Comparison of ENCODE assay signal across 8 cellular contexts in the genomic region with DNA sequence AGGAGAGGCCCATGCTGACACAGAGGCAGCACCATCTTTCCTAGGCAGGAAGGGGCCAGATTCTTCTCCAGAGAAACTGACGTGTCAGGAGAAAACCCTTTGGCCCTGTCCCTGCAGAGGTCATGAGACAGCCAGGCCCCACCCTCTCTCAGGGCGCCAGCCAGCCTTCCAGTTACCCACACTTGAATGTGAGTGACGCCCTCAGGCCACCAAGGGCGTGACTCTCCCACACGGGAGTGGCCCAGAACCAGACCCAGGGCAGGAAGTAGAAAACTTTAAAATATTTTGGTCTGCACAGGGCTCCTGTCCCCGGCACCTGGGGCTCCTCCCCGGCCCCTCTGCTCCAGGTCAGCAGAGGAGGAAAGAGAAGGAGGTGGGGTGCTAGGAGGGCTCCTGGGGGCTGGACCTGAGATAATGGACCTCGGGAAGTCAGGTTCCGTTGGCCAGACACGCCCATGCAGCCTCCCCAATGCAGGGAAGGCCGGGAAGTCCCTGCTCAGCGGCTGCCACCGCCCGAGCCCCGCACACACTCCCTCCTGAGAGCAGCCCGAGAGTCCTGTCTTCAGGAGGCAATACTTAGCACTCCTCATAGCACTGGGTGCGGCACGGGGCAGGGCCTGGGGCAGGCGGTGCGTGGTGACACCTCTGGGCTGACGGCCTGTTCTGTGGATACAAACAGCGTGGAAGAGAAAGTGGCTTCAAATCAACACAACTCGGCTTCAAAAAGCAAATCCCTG.
DNase-seq lines count a peak whose midpoint lies in the region; ATAC-seq, FAIRE-seq and TF ChIP-seq lines count a peak whose summit lies in the region.

No MANE protein-coding gene starts in this region.

- BruUV-seq in HepG2 (replicated peaks; lab: Mats Ljungman, UMichigan): no TSS peak

- no peak overlapping the region for H3K4me2 ChIP-seq in HepG2 (ENCODE audit: low read depth, low read length)

- H4K20me1 ChIP-seq in HepG2 (ENCODE audit: insufficient read depth, low read length): no peaks in the 10 kb centered on the region

- TF ChIP-seq CTCF in HEK293 (tag by site-specific recombination; IDR thresholded peaks at IDR 0.05) (no peak), HepG2 (CRISPR knock-in tag; IDR thresholded peaks at IDR 0.05) (no peak), testis (IDR thresholded peaks at IDR 0.05) (no peak)

- TF ChIP-seq RAD21 in HepG2 (CRISPR knock-in tag; IDR thresholded peaks at IDR 0.05): no peak

- CTCF ChIA-PET in HEK293 (lab: Yijun Ruan, JAX) (no interaction called here), HepG2 (lab: Yijun Ruan, JAX; ENCODE audit: low intra/inter-chr PET ratio, low total read pairs) (no interaction called here)

- no peak overlapping the region for H3K27ac ChIP-seq in HEK293 (ENCODE audit: extremely low read depth, low read depth, low read length)
- H3K27ac ChIP-seq in HepG2 (ENCODE audit: extremely low read length, insufficient read depth, low read length): no peak overlapping the region
- H3K27ac ChIP-seq in testis: peak overlapping the region in 1 of 2 donors; percentile 39

- peak; percentile 43 for ATAC-seq in HepG2
- ATAC-seq in HG02571 (IDR thresholded peaks at IDR 0.05; ENCODE audit: unreplicated experiment): no peak

- H3K9me3 ChIP-seq in HEK293 (ENCODE audit: control insufficient read depth, insufficient read depth, low read depth, low read length) (no peaks in the 10 kb centered on the region), HepG2 (ENCODE audit: low read length) (no peaks in the 10 kb centered on the region), testis (no peaks in the 10 kb centered on the region)

- H3K36me3 ChIP-seq in HEK293 (ENCODE audit: control insufficient read depth in 2 of 2, insufficient read depth in 1 of 2, low read length in 2 of 2): no peaks in the 10 kb centered on the region
- no peaks in the 10 kb centered on the region for H3K36me3 ChIP-seq in HepG2 (replicated peaks in 1 of 2; ENCODE audit: control insufficient read depth in 1 of 2, insufficient read depth in 2 of 2, low read length in 2 of 2)
- H3K36me3 ChIP-seq in testis (ENCODE audit: low read depth, missing control alignments): no peaks in the 10 kb centered on the region

- in situ Hi-C loops in HepG2 (cut with HindIII; ENCODE audit: extremely low pct_ligation_motif_present, low pct_unique_long_range_greater_than_20kb): no loop called here

- DNase-seq in UCSD-AML1 (lab: John Stamatoyannopoulos, UW; ENCODE audit: unreplicated experiment) (peak; percentile 65), HepG2 (ENCODE audit: low spot score) (no peak), testis (peak; percentile 63), DMS114 treated with DMSO at 0.1 percent for 48 hours (lab: John Stamatoyannopoulos, UW; ENCODE audit: unreplicated experiment) (no peak), NCI-H82 (lab: John Stamatoyannopoulos, UW) (no peak)
- DNase-seq in activated CD4-positive, alpha-beta T cell treated with anti-CD3 and anti-CD28 coated beads, Interleukin-2, amount 50 U/mL, for 4 hours: no peak

- 7% methylated on average over 6 of the region's 23 CpGs for WGBS in HepG2 (ENCODE audit: low lambda C conversion rate)
- 69 to 73% methylated on average over 20 to 23 of the region's 23 CpGs for WGBS in testis, 2 donors

- H3K27me3 ChIP-seq in HepG2 (ENCODE audit: control insufficient read depth in 1 of 2, insufficient read depth in 2 of 2, low read length in 2 of 2) (peaks cover 4 to 67% of the 10 kb centered on the region in 2 experiments; a peak in 4 of 5 replicates), testis (no peaks in the 10 kb centered on the region)

- H3K9ac ChIP-seq in HepG2 (ENCODE audit: insufficient read depth, low read depth, low read length): no peak overlapping the region

- POLR2A ChIA-PET in HEK293 (lab: Yijun Ruan, JAX) (no interaction called here), HepG2 (lab: Yijun Ruan, JAX) (no interaction called here)

- TF ChIP-seq POLR2A in HepG2 (IDR thresholded peaks at IDR 0.05; ENCODE audit: insufficient read depth in 1 of 2, low read depth in 2 of 2, low read length in 2 of 2): no peak
- no peak for TF ChIP-seq POLR2A in testis (IDR thresholded peaks at IDR 0.05)

- H3K4me1 ChIP-seq in HEK293 (ENCODE audit: control insufficient read depth, insufficient read depth, low read length) (no peaks in the 10 kb centered on the region), HepG2 (ENCODE audit: insufficient read depth, low read length) (no peaks in the 10 kb centered on the region), testis (no peaks in the 10 kb centered on the region)

- H3K4me3 ChIP-seq in HEK293 (ENCODE audit: low read depth, low read length) (no peak overlapping the region), HepG2 (replicated peaks in 1 of 3; ENCODE audit: insufficient read depth in 1 of 3, low read depth in 2 of 3, low read length in 3 of 3) (no peak overlapping the region), testis (no peak overlapping the region)

- TF ChIP-seq EP300 in HepG2 (IDR thresholded peaks at IDR 0.05; ENCODE audit: low read depth in 2 of 2, low read length in 2 of 2) (no peak), HepG2 (CRISPR knock-in tag; IDR thresholded peaks at IDR 0.05; ENCODE audit: borderline replicate concordance) (no peak)

- no peaks in the 10 kb centered on the region for H3K79me2 ChIP-seq in HepG2 (ENCODE audit: insufficient read depth, low read length)

- intact Hi-C loops in HepG2 (cut with micrococcal nuclease; ENCODE audit: unreplicated experiment) (no loop called here), testis (cut with DNase I; ENCODE audit: low total_unique reads) (no loop called here)

- H2AFZ ChIP-seq in HepG2 (ENCODE audit: low read length): no peak overlapping the region

- FAIRE-seq in HepG2 (lab: Jason Lieb, UNC): no peak

TF ChIP-seq in HEK293, 187 proteins besides CTCF, POLR2A, EP300 and RAD21 (continues in another document):
- TF ChIP-seq KLF1 (tag by site-specific recombination; IDR thresholded peaks at IDR 0.05): peak; percentile 89
- TF ChIP-seq, protein P1, sequence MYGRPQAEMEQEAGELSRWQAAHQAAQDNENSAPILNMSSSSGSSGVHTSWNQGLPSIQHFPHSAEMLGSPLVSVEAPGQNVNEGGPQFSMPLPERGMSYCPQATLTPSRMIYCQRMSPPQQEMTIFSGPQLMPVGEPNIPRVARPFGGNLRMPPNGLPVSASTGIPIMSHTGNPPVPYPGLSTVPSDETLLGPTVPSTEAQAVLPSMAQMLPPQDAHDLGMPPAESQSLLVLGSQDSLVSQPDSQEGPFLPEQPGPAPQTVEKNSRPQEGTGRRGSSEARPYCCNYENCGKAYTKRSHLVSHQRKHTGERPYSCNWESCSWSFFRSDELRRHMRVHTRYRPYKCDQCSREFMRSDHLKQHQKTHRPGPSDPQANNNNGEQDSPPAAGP (tag by site-specific recombination; IDR thresholded peaks at IDR 0.05): peak; percentile 72; the same call in 1 of the 2 replicates
- TF ChIP-seq, protein P2, sequence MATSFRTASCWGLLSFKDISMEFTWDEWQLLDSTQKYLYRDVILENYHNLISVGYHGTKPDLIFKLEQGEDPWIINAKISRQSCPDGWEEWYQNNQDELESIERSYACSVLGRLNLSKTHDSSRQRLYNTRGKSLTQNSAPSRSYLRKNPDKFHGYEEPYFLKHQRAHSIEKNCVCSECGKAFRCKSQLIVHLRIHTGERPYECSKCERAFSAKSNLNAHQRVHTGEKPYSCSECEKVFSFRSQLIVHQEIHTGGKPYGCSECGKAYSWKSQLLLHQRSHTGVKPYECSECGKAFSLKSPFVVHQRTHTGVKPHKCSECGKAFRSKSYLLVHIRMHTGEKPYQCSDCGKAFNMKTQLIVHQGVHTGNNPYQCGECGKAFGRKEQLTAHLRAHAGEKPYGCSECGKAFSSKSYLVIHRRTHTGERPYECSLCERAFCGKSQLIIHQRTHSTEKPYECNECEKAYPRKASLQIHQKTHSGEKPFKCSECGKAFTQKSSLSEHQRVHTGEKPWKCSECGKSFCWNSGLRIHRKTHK (tag by site-specific recombination; IDR thresholded peaks at IDR 0.05): no peak
- TF ChIP-seq ZNF112 (tag by site-specific recombination; IDR thresholded peaks at IDR 0.05): no peak

TF ChIP-seq in HepG2, 621 proteins besides CTCF, POLR2A, EP300 and RAD21:
- no peak for TF ChIP-seq ZNF7 (CRISPR knock-in tag; IDR thresholded peaks at IDR 0.05)
- no peak for TF ChIP-seq ZNF224 (CRISPR knock-in tag; IDR thresholded peaks at IDR 0.05)
- no peak for TF ChIP-seq SIN3A (IDR thresholded peaks at IDR 0.05; ENCODE audit: borderline replicate concordance, low read depth, low read length)
- TF ChIP-seq, protein P3, sequence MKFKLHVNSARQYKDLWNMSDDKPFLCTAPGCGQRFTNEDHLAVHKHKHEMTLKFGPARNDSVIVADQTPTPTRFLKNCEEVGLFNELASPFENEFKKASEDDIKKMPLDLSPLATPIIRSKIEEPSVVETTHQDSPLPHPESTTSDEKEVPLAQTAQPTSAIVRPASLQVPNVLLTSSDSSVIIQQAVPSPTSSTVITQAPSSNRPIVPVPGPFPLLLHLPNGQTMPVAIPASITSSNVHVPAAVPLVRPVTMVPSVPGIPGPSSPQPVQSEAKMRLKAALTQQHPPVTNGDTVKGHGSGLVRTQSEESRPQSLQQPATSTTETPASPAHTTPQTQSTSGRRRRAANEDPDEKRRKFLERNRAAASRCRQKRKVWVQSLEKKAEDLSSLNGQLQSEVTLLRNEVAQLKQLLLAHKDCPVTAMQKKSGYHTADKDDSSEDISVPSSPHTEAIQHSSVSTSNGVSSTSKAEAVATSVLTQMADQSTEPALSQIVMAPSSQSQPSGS (CRISPR knock-in tag; IDR thresholded peaks at IDR 0.05): no peak
- TF ChIP-seq SRF (IDR thresholded peaks at IDR 0.05; ENCODE audit: low read depth, low read length): no peak
- no peak for TF ChIP-seq MBD4 (IDR thresholded peaks at IDR 0.05; ENCODE audit: borderline replicate concordance, low read length)
- TF ChIP-seq ELF4 (CRISPR knock-in tag; IDR thresholded peaks at IDR 0.05; ENCODE audit: borderline replicate concordance): no peak
- no peak for TF ChIP-seq ZEB1 (IDR thresholded peaks at IDR 0.05; ENCODE audit: insufficient replicate concordance, low read depth)
- TF ChIP-seq ELF3 (CRISPR knock-in tag; IDR thresholded peaks at IDR 0.05): no peak
- no peak for TF ChIP-seq ISX (CRISPR knock-in tag; conservative IDR thresholded peaks at IDR 0.05)
- no peak for TF ChIP-seq RNF2 (conservative IDR thresholded peaks at IDR 0.05; ENCODE audit: low read depth)

Comparison
In these comparisons a context has a peak if more than half of its experiments do, and no peak if none do; other contexts are left out.
1. DNase-seq: peak in UCSD-AML1 (single experiment) and testis (single experiment); none in HepG2 (single experiment), DMS114 treated with DMSO at 0.1 percent for 48 hours (single experiment), activated CD4-positive, alpha-beta T cell treated with anti-CD3 and anti-CD28 coated beads, Interleukin-2, amount 50 U/mL, for 4 hours (0 of 2) and NCI-H82 (single experiment).